ENCODE assay signal across 1 cellular context in the genomic region with DNA sequence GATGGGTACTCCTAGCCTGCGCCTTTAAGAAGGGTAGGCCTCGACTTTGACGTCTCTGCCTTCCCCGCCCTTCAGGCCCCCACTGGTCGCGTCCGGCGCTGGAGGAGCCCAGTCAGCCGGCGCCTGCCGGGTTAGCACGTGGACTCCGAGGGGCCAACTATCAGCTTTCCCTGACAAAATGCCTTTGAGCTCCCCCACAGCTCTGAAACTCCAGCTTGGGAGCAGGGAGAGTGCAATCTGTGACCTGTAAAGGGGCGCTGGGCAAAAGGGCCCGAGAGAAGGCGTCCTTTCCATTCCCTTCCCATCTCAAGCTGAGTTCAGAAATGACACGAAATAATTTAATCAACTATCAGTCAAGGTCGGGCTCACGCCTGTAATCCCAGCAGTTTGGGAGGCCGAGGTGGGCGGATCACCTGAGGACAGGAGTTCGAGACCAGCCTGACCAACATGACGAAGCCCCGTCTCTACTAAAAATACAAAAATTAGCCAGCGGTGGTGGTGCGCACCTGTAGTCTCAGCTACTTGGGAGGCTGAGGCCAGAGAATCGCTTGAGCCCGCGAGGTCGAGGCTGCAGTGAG.
A peak's percentile ranks its signal among the peaks of the same experiment; 100 is the strongest.
TF ChIP-seq lines count a peak whose summit lies in the region.

No MANE protein-coding gene starts in this region.

TF ChIP-seq in K562, 482 proteins besides CTCF, POLR2A, EP300 and RAD21 (continued from another document and continues in another):
- peak; percentile 66; the same call in 1 of the 2 replicates for TF ChIP-seq ZNF395 (CRISPR knock-in tag; IDR thresholded peaks at IDR 0.05)
- TF ChIP-seq FOXJ3 (CRISPR knock-in tag; IDR thresholded peaks at IDR 0.05): no peak
- TF ChIP-seq, protein P1, sequence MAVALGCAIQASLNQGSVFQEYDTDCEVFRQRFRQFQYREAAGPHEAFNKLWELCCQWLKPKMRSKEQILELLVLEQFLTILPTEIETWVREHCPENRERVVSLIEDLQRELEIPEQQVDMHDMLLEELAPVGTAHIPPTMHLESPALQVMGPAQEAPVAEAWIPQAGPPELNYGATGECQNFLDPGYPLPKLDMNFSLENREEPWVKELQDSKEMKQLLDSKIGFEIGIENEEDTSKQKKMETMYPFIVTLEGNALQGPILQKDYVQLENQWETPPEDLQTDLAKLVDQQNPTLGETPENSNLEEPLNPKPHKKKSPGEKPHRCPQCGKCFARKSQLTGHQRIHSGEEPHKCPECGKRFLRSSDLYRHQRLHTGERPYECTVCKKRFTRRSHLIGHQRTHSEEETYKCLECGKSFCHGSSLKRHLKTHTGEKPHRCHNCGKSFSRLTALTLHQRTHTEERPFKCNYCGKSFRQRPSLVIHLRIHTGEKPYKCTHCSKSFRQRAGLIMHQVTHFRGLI (CRISPR knock-in tag; IDR thresholded peaks at IDR 0.05): no peak
- TF ChIP-seq PURB (CRISPR knock-in tag; IDR thresholded peaks at IDR 0.05; ENCODE audit: low read depth): no peak
- 0 out of 2 replicates have a peak, but pooled peaks have one; percentile 33 for TF ChIP-seq HDGF (IDR thresholded peaks at IDR 0.05)
- TF ChIP-seq HOMEZ (CRISPR knock-in tag; IDR thresholded peaks at IDR 0.05): no peak
- peak; percentile 63 for TF ChIP-seq ZFX (CRISPR knock-in tag; IDR thresholded peaks at IDR 0.05)
- TF ChIP-seq CHD4 (IDR thresholded peaks at IDR 0.05; ENCODE audit: insufficient read depth, insufficient replicate concordance, low read depth, low read length, poor library complexity, severe bottlenecking): no peak
- TF ChIP-seq ZNF518B (CRISPR knock-in tag; IDR thresholded peaks at IDR 0.05): no peak
- no peak for TF ChIP-seq FOXA1 (IDR thresholded peaks at IDR 0.05; ENCODE audit: borderline replicate concordance)
- no peak for TF ChIP-seq ZNF253 (CRISPR knock-in tag; conservative IDR thresholded peaks at IDR 0.05)
- no peak for TF ChIP-seq CC2D1A (IDR thresholded peaks at IDR 0.05)
- TF ChIP-seq MXI1 (IDR thresholded peaks at IDR 0.05; ENCODE audit: low read depth, low read length): peak; percentile 91
- TF ChIP-seq MAZ (CRISPR knock-in tag; conservative IDR thresholded peaks at IDR 0.05 in 1 of 2, IDR thresholded peaks at IDR 0.05 in 1 of 2): peak; percentile 78 to 97
- no peak for TF ChIP-seq IRF9 (tag; IDR thresholded peaks at IDR 0.05)
- TF ChIP-seq, protein P2, sequence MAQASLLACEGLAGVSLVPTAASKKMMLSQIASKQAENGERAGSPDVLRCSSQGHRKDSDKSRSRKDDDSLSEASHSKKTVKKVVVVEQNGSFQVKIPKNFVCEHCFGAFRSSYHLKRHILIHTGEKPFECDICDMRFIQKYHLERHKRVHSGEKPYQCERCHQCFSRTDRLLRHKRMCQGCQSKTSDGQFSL (CRISPR knock-in tag; IDR thresholded peaks at IDR 0.05): peak; percentile 98
- TF ChIP-seq, protein P2 (tag; IDR thresholded peaks at IDR 0.05): peak in 1 of 2 experiments; percentile 88; a peak in 1 of 4 replicates
- TF ChIP-seq, protein P3, sequence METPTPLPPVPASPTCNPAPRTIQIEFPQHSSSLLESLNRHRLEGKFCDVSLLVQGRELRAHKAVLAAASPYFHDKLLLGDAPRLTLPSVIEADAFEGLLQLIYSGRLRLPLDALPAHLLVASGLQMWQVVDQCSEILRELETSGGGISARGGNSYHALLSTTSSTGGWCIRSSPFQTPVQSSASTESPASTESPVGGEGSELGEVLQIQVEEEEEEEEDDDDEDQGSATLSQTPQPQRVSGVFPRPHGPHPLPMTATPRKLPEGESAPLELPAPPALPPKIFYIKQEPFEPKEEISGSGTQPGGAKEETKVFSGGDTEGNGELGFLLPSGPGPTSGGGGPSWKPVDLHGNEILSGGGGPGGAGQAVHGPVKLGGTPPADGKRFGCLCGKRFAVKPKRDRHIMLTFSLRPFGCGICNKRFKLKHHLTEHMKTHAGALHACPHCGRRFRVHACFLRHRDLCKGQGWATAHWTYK (CRISPR knock-in tag; IDR thresholded peaks at IDR 0.05): no peak
- no peak for TF ChIP-seq CBFB (CRISPR knock-in tag; IDR thresholded peaks at IDR 0.05)
- no peak for TF ChIP-seq SRSF7 (optimal IDR thresholded peaks at IDR 0.05; ENCODE audit: low read depth, low read length)
- TF ChIP-seq NFXL1 (CRISPR knock-in tag; IDR thresholded peaks at IDR 0.05): no peak
- TF ChIP-seq, protein P4, sequence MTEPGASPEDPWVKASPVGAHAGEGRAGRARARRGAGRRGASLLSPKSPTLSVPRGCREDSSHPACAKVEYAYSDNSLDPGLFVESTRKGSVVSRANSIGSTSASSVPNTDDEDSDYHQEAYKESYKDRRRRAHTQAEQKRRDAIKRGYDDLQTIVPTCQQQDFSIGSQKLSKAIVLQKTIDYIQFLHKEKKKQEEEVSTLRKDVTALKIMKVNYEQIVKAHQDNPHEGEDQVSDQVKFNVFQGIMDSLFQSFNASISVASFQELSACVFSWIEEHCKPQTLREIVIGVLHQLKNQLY (CRISPR knock-in tag; conservative IDR thresholded peaks at IDR 0.05): no peak
- TF ChIP-seq, protein P5, sequence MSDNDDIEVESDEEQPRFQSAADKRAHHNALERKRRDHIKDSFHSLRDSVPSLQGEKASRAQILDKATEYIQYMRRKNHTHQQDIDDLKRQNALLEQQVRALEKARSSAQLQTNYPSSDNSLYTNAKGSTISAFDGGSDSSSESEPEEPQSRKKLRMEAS (CRISPR knock-in tag; IDR thresholded peaks at IDR 0.05): peak; percentile 97
- no peak for TF ChIP-seq BCL6 (CRISPR knock-in tag; IDR thresholded peaks at IDR 0.05)
- TF ChIP-seq ILK (tag; IDR thresholded peaks at IDR 0.05; ENCODE audit: borderline replicate concordance, low read depth): no peak
- no peak for TF ChIP-seq GABPB2 (CRISPR knock-in tag; conservative IDR thresholded peaks at IDR 0.05)
- TF ChIP-seq KAT8 (IDR thresholded peaks at IDR 0.05; ENCODE audit: low read depth): no peak
- TF ChIP-seq NCOA2 (IDR thresholded peaks at IDR 0.05; ENCODE audit: partially characterized antibody in 2 of 2): no peak
- TF ChIP-seq FOXK2 (conservative IDR thresholded peaks at IDR 0.05 in 1 of 2, IDR thresholded peaks at IDR 0.05 in 1 of 2; ENCODE audit: low read depth in 2 of 2): peak in 1 of 2 experiments; percentile 20; a peak in 1 of 4 replicates
- TF ChIP-seq CREBBP (IDR thresholded peaks at IDR 0.05; ENCODE audit: low read depth, low read length): no peak
- peak; percentile 84 for TF ChIP-seq CREM (IDR thresholded peaks at IDR 0.05; ENCODE audit: low read depth)
- no peak for TF ChIP-seq HMG20B (CRISPR knock-in tag; IDR thresholded peaks at IDR 0.05)
- TF ChIP-seq SAFB2 (IDR thresholded peaks at IDR 0.05; ENCODE audit: borderline replicate concordance, low read depth, low read length, severe bottlenecking): no peak
- no peak for TF ChIP-seq SLC30A9 (CRISPR knock-in tag; IDR thresholded peaks at IDR 0.05)
- 0 out of 2 replicates have a peak, but pooled peaks have one; percentile 12 for TF ChIP-seq HDAC2 (IDR thresholded peaks at IDR 0.05)
- no peak for TF ChIP-seq ELF2 (CRISPR knock-in tag; IDR thresholded peaks at IDR 0.05)
- TF ChIP-seq ZNF699 (CRISPR knock-in tag; IDR thresholded peaks at IDR 0.05; ENCODE audit: insufficient replicate concordance): no peak
- no peak for TF ChIP-seq CREB5 (CRISPR knock-in tag; IDR thresholded peaks at IDR 0.05)
- no peak for TF ChIP-seq RBM34 (IDR thresholded peaks at IDR 0.05; ENCODE audit: borderline replicate concordance, insufficient read depth, low read length)
- no peak for TF ChIP-seq ZNF586 (CRISPR knock-in tag; conservative IDR thresholded peaks at IDR 0.05)
- TF ChIP-seq ZNF184 (CRISPR knock-in tag; IDR thresholded peaks at IDR 0.05): no peak
- no peak for TF ChIP-seq DACH1 (IDR thresholded peaks at IDR 0.05; ENCODE audit: partially characterized antibody)
- TF ChIP-seq ZNF436 (CRISPR knock-in tag; IDR thresholded peaks at IDR 0.05): no peak
